8 cellular contexts compared by ENCODE assay signal in the genomic region with DNA sequence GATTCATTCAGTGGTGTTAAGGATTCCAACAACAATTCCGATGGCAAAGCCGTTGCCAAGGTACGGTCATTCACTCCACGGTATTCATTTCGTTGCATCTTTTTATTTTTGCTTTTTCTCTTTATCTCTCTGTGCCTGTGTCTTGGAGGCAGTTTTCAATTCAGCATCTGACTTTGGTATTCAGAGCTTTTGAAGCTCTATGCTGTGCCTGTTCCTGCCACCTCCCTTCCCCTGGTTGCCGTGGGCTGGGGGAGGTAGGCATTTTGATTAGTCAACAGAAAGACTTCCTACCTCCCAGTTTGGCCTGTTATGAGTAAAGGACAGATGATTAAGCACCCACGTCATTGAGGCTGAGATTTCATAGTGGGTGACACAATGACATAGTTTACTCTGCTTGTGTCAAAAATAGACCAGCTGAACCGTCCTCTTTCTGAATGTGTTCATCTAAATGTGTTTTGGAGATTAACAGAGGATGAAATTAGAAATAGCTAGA.
DNase-seq lines count a peak whose midpoint lies in the region; ATAC-seq and TF ChIP-seq lines count a peak whose summit lies in the region.

No MANE protein-coding gene starts in this region.

- TF ChIP-seq CTCF in choroid plexus epithelial cell (conservative IDR thresholded peaks at IDR 0.05; ENCODE audit: low read depth, low read length), result no peak
- TF ChIP-seq CTCF in mesothelial cell of epicardium (IDR thresholded peaks at IDR 0.05; ENCODE audit: unreplicated experiment), result no peak

- peaks cover 37% of the 10 kb centered on the region for H3K36me3 Mint-ChIP-seq in mesothelial cell of epicardium

- peaks cover 74% of the 10 kb centered on the region for H3K4me1 Mint-ChIP-seq in mesothelial cell of epicardium

- ATAC-seq in Right ventricle myocardium inferior (peak; percentile 62), HG03378 (IDR thresholded peaks at IDR 0.05; ENCODE audit: unreplicated experiment) (peak; percentile 63)
- peak; percentile 28 to 32 for ATAC-seq in activated CD4-positive, CD25-positive, alpha-beta regulatory T cell treated with anti-CD3 and anti-CD28 coated beads, Interleukin-2, amount 50 U/mL, for 24 hours

- H3K9me3 Mint-ChIP-seq in mesothelial cell of epicardium, result no peaks in the 10 kb centered on the region

- H3K27me3 Mint-ChIP-seq in mesothelial cell of epicardium (ENCODE audit: low read depth), result no peaks in the 10 kb centered on the region

- peak overlapping the region; percentile 93 for H3K27ac Mint-ChIP-seq in mesothelial cell of epicardium

- intact Hi-C loops in Right ventricle myocardium inferior (cut with DNase I), result no loop called here
- intact Hi-C loops in cardiac septum (cut with DNase I), result no loop called here

- H3K4me3 ChIP-seq in choroid plexus epithelial cell (ENCODE audit: low read depth, low read length), result peak overlapping the region; percentile 70

- DNase-seq in Right ventricle myocardium inferior (ENCODE audit: missing footprints) (peak; percentile 77), cardiac septum (ENCODE audit: low spot score) (no peak), choroid plexus epithelial cell (ENCODE audit: low read depth) (peak; percentile 94), mesothelial cell of epicardium (ENCODE audit: low spot score in 2 of 2, unreplicated experiment in 2 of 2) (no peak), NCI-H2107 treated with DMSO at 0.1 percent for 48 hours (lab: John Stamatoyannopoulos, UW; ENCODE audit: unreplicated experiment) (no peak)
- DNase-seq in stimulated activated CD8-positive, alpha-beta memory T cell treated with anti-CD3 and anti-CD28 coated beads, Interleukin-4, amount 100 ng/mL, for 4 hours (ENCODE audit: low read depth in 2 of 2, low spot score in 1 of 2), result peak; percentile 42 to 51

- H3K4me3 Mint-ChIP-seq in mesothelial cell of epicardium, result peak overlapping the region; percentile 67

Comparison
In these comparisons a context has a peak if more than half of its experiments do, and no peak if none do; other contexts are left out.
1. DNase-seq: peak in Right ventricle myocardium inferior (single experiment), choroid plexus epithelial cell (single experiment) and stimulated activated CD8-positive, alpha-beta memory T cell treated with anti-CD3 and anti-CD28 coated beads, Interleukin-4, amount 100 ng/mL, for 4 hours (2 of 2); none in cardiac septum (single experiment), mesothelial cell of epicardium (0 of 2) and NCI-H2107 treated with DMSO at 0.1 percent for 48 hours (single experiment).
2. Peak in every context shown above with its lines, with median percentiles within 50 percentile points of each other: ATAC-seq.